In the genomic region with DNA sequence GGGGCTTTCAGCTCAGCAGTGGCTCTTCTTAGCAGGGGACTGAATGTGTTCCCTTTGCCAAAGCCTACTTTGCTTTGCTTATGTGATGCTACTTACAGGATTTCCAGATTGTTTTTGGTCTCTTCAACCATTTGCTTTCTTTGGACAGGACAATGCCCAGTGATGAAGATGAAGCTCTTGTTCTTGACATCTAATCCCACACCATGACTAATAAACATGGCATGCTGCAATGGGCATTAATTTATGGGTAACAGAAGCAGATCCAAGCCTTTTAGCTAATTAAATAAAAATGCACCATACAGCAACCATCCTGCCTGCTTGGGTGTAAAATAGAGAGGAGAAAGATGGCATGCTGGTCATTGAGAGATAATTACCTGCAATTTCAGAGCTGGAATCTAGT, we compare ENCODE assay signal across 12 cellular contexts.
A peak's percentile ranks its signal among the peaks of the same experiment; 100 is the strongest.
DNase-seq lines count a peak whose midpoint lies in the region; ATAC-seq and TF ChIP-seq lines count a peak whose summit lies in the region.
"Had no signal": no experiment of that assay in that cellular context is flagged by ENCODE, and none has a peak within 500 bp of the region (broad histone marks: within the 10 kb centered on the region; RNA-seq: fewer than 3 reads in every experiment).

No MANE protein-coding gene starts in this region.

- H3K36me3 ChIP-seq in OCI-LY7 (ENCODE audit: insufficient read depth, low read length) (no peaks in the 10 kb centered on the region), body of pancreas (replicated peaks in 1 of 2; ENCODE audit: insufficient read depth in 1 of 2, low read depth in 2 of 2) (no peaks in the 10 kb centered on the region), rectal smooth muscle tissue (ENCODE audit: control insufficient read depth, insufficient read depth, low read length) (no peaks in the 10 kb centered on the region)
- H3K36me3 ChIP-seq: tibial nerve had no signal

- H4K20me1 ChIP-seq in OCI-LY7 (ENCODE audit: insufficient read depth, low read length): no peaks in the 10 kb centered on the region

- ATAC-seq in body of pancreas: peak; percentile 1

- CTCF ChIA-PET in OCI-LY7 (lab: Charles Lee; ENCODE audit: unreplicated experiment): interaction anchor here (0.8 kb wide), 1 partner anchor 37 kb away, joined by 3 read pairs; no protein-coding TSS in a partner anchor

- no TSS peak for BruUV-seq in OCI-LY7 (replicated peaks; lab: Mats Ljungman, UMichigan)

- H3K4me1 ChIP-seq in OCI-LY7 (ENCODE audit: insufficient read depth, low read length, poor library complexity, severe bottlenecking) (peaks cover 15% of the 10 kb centered on the region), body of pancreas (peaks cover 15% of the 10 kb centered on the region), rectal smooth muscle tissue (ENCODE audit: control insufficient read depth, insufficient read depth, low read length) (peaks cover 4% of the 10 kb centered on the region)
- H3K4me1 ChIP-seq: parathyroid adenoma, tibial nerve had no signal

- H3K4me2 ChIP-seq in OCI-LY7 (ENCODE audit: low read length): no peak overlapping the region

- DNase-seq in ELR (ENCODE audit: low read depth) (peak; percentile 41), OCI-LY7 (ENCODE audit: low spot score) (no peak), body of pancreas (no peak), NK-92 (lab: John Stamatoyannopoulos, UW; ENCODE audit: unreplicated experiment) (no peak), NCI-H446 (lab: John Stamatoyannopoulos, UW) (no peak)
- DNase-seq in stimulated activated CD4-positive, alpha-beta T cell treated with anti-CD3 and anti-CD28 coated beads, Interleukin-4, amount 100 ng/mL, for 4 hours: no peak
- DNase-seq: DND-41, left ventricle myocardium superior, NCI-H1930 had no signal

- intact Hi-C loops in OCI-LY7 (cut with micrococcal nuclease; ENCODE audit: unreplicated experiment): no loop called here
- intact Hi-C loops in body of pancreas (cut with DNase I): no loop called here

- H2AFZ ChIP-seq in OCI-LY7 (ENCODE audit: low read length): peak overlapping the region; percentile 19; the same call in 1 of the 2 replicates
- H2AFZ ChIP-seq: parathyroid adenoma had no signal

- H3K27ac ChIP-seq in OCI-LY7 (ENCODE audit: low read depth, low read length, poor library complexity, severe bottlenecking) (no peak overlapping the region), body of pancreas (peak overlapping the region; percentile 10 to 85 (median 76)), rectal smooth muscle tissue (ENCODE audit: low read depth, low read length) (peak overlapping the region; percentile 11)
- H3K27ac ChIP-seq: parathyroid adenoma, tibial nerve had no signal

- H3K79me2 ChIP-seq in OCI-LY7 (ENCODE audit: insufficient read depth, low read depth, low read length): no peaks in the 10 kb centered on the region
- H3K79me2 ChIP-seq: parathyroid adenoma had no signal

- no peaks in the 10 kb centered on the region for H3K9me3 ChIP-seq in OCI-LY7 (ENCODE audit: low read length)
- H3K9me3 ChIP-seq in body of pancreas: no peaks in the 10 kb centered on the region
- H3K9me3 ChIP-seq: tibial nerve had no signal

- H3K9me2 ChIP-seq in OCI-LY7 (ENCODE audit: insufficient read depth, low read length): no peaks in the 10 kb centered on the region

- no peak for TF ChIP-seq POLR2A in body of pancreas (IDR thresholded peaks at IDR 0.05)

- POLR2A ChIA-PET in OCI-LY7 (lab: Charles Lee): interaction anchor here (0.7 to 1.3 kb wide), 5 partner anchors 9 to 153 kb away, joined by 3 to 6 read pairs (median 4); no protein-coding TSS in a partner anchor

- no peak overlapping the region for H3K9ac ChIP-seq in rectal smooth muscle tissue (ENCODE audit: low read length)
- H3K9ac ChIP-seq: parathyroid adenoma had no signal

- H3K27me3 ChIP-seq in body of pancreas (no peaks in the 10 kb centered on the region), rectal smooth muscle tissue (ENCODE audit: control insufficient read depth, insufficient read depth, low read length) (no peaks in the 10 kb centered on the region)
- H3K27me3 ChIP-seq: tibial nerve had no signal

- TF ChIP-seq CTCF in OCI-LY7 (conservative IDR thresholded peaks at IDR 0.05; ENCODE audit: low read length) (no peak), body of pancreas (IDR thresholded peaks at IDR 0.05) (no peak)

- H3K4me3 ChIP-seq in OCI-LY7 (ENCODE audit: low read depth, low read length, poor library complexity, severe bottlenecking): no peak overlapping the region
- H3K4me3 ChIP-seq in body of pancreas: no peak overlapping the region
- H3K4me3 ChIP-seq in rectal smooth muscle tissue (ENCODE audit: low read length): no peak overlapping the region
- H3K4me3 ChIP-seq: tibial nerve had no signal
